8 cellular contexts compared by ENCODE assay signal in the genomic region with DNA sequence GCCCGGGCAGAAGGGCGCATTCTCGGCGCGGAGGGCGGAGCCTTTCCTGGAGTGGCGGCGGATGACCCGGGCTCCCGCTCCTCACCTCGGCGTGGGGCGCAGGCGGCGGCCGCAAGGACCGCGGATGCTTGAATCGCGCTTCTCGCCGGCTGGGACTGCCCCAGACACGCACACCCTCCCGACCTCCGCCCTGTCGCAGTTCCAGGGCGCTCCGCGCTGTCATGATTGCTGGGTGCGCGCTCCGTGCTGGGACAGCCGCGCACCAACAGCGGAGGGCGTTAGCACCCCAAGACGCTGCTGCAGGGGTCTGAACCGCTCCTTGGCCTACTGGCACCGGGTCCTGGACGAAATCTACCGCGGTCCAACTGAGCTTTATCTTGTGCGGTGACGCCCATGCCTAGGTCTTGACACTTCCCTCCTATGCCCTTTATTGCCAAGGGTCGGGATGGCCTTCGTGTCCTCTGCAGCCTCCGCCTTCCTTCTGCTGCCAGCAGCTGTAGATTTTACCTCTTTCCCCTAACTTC. TPM values are rescaled to one million over a fixed set of nuclear protein-coding genes. Genes with fewer than 3 reads are reported as not detected.
DNase-seq lines count a peak whose midpoint lies in the region; ATAC-seq and TF ChIP-seq lines count a peak whose summit lies in the region.

No MANE protein-coding gene starts in this region.

- peaks cover 12% of the 10 kb centered on the region for H3K9me3 Mint-ChIP-seq in chondrocyte (ENCODE audit: low read depth)

- TF ChIP-seq POLR2A in lower leg skin (IDR thresholded peaks at IDR 0.05) (no peak), suprapubic skin (IDR thresholded peaks at IDR 0.05) (no peak)

- H3K4me1 ChIP-seq in A673 (ENCODE audit: insufficient read depth, low read length, poor library complexity, severe bottlenecking) (no peaks in the 10 kb centered on the region), suprapubic skin (peaks cover 20% of the 10 kb centered on the region)

- no TSS peak for BruUV-seq in A673 (replicated peaks; lab: Mats Ljungman, UMichigan)

- H3K4me3 Mint-ChIP-seq in chondrocyte (ENCODE audit: unreplicated experiment), result peak overlapping the region; percentile 70

- intact Hi-C loops in A673 (cut with micrococcal nuclease; ENCODE audit: unreplicated experiment) (no loop called here), lower leg skin (cut with DNase I; ENCODE audit: low total_unique reads) (no loop called here)

- CTCF ChIA-PET in A673 (lab: Charles Lee), result no interaction called here

- H3K27ac Mint-ChIP-seq in chondrocyte (ENCODE audit: unreplicated experiment), result no peak overlapping the region

- ATAC-seq in GM19035 (IDR thresholded peaks at IDR 0.05; ENCODE audit: unreplicated experiment), result peak; percentile 56
- peak; percentile 63 for ATAC-seq in HG03520 (IDR thresholded peaks at IDR 0.05; ENCODE audit: unreplicated experiment)
- no peak for ATAC-seq in HG03175 (IDR thresholded peaks at IDR 0.05; ENCODE audit: unreplicated experiment)

- H3K27ac ChIP-seq in A673 (ENCODE audit: low read depth, low read length, poor library complexity, severe bottlenecking), result no peak overlapping the region
- no peak overlapping the region for H3K27ac ChIP-seq in suprapubic skin

- H3K9me3 ChIP-seq in A673 (ENCODE audit: low read depth, low read length, poor library complexity, severe bottlenecking) (no peaks in the 10 kb centered on the region), suprapubic skin (no peaks in the 10 kb centered on the region)

- peaks cover 1% of the 10 kb centered on the region for H3K36me3 Mint-ChIP-seq in chondrocyte (ENCODE audit: low read depth)

- H3K27me3 ChIP-seq in A673 (replicated peaks; ENCODE audit: insufficient read depth, low read depth, low read length, poor library complexity) (no peaks in the 10 kb centered on the region), suprapubic skin (no peaks in the 10 kb centered on the region)

- DNase-seq in A673 (ENCODE audit: low spot score), result no peak
- no peak for DNase-seq in chondrocyte (ENCODE audit: low spot score)
- no peak for DNase-seq in lower leg skin (ENCODE audit: low spot score in 2 of 2)
- DNase-seq in suprapubic skin (ENCODE audit: low spot score in 2 of 2), result peak in 1 of 2 donors; percentile 61
- DNase-seq in HT-29 (ENCODE audit: low spot score), result no peak

- 1 to 4% methylated on average over 38 to 42 of the region's 47 CpGs for WGBS in lower leg skin, 2 donors
- WGBS in suprapubic skin, result 1% methylated on average over 22 of the region's 47 CpGs

- H3K4me1 Mint-ChIP-seq in chondrocyte (ENCODE audit: low read depth), result peaks cover 21% of the 10 kb centered on the region

- H3K36me3 ChIP-seq in A673 (ENCODE audit: insufficient read depth, low read length, poor library complexity, severe bottlenecking), result no peaks in the 10 kb centered on the region
- H3K36me3 ChIP-seq in suprapubic skin, result no peaks in the 10 kb centered on the region

- H3K4me3 ChIP-seq in A673 (ENCODE audit: low read depth, low read length, poor library complexity, severe bottlenecking) (peak overlapping the region; percentile 15), lower leg skin (ENCODE audit: low read depth, poor library complexity, severe bottlenecking) (peak overlapping the region; percentile 31), suprapubic skin (peak overlapping the region; percentile 56)

- no peaks in the 10 kb centered on the region for H3K27me3 Mint-ChIP-seq in chondrocyte (ENCODE audit: low read depth)

- POLR2A ChIA-PET in A673 (lab: Charles Lee; ENCODE audit: low non-redundant PET), result no interaction called here

- TF ChIP-seq EP300 in suprapubic skin (IDR thresholded peaks at IDR 0.05), result no peak

- TF ChIP-seq CTCF in A673 (conservative IDR thresholded peaks at IDR 0.05; ENCODE audit: low read depth, low read length) (no peak), chondrocyte (IDR thresholded peaks at IDR 0.05) (no peak), lower leg skin (IDR thresholded peaks at IDR 0.05) (no peak), suprapubic skin (IDR thresholded peaks at IDR 0.05) (no peak)

RNA-seq across cellular contexts. Expression of a gene that starts 43.3 kb away (rescaled TPM):
- total RNA-seq in A673 (2021), result 6.2 and 6.6 TPM in 2 replicates
- total RNA-seq in chondrocyte, result 1.3 to 3.6 TPM (median 1.8 TPM) in 3 replicates
- 1 to 10 TPM; 1.3 to 4.8 (median 3.2) TPM for total RNA-seq in lower leg skin
- total RNA-seq in suprapubic skin, result 1 to 10 TPM; 3.4 to 5.0 (median 4.0) TPM
- 0.28 and 0.42 TPM in 2 replicates for total RNA-seq in HT-29 (2014; rRNA removed; shearing (Covaris generic))
